ENCODE assay signal across 1 cellular context in the genomic region with DNA sequence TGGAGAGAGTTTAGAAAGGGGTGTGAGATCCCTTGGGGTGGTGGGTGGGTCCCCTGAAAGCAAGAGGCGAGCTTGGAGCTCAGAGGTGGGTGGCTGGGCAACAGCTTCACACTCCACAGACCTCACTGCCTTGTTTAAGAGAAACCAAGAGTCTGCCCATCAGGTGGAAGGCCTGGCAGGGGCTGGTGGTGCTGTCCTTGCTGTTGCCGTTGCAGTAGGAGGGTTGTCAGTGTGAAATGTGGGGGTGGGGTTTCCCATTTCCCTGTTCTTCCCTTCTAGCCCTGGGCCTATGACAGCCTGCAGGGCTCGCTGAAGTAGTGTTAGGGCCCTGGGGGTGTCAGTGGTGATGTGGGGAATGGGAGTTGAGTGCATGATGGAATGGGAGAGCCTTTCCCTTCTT.
TF ChIP-seq lines count a peak whose summit lies in the region.

No MANE protein-coding gene starts in this region.

TF ChIP-seq in GM12878, 131 proteins besides CTCF, POLR2A, EP300 and RAD21:
- no peak for TF ChIP-seq GATAD2B (conservative IDR thresholded peaks at IDR 0.05; ENCODE audit: low read depth)
- no peak for TF ChIP-seq RB1 (IDR thresholded peaks at IDR 0.05; ENCODE audit: borderline replicate concordance)
- no peak for TF ChIP-seq ZBED1 (IDR thresholded peaks at IDR 0.05; ENCODE audit: borderline replicate concordance)
